In the genomic region with DNA sequence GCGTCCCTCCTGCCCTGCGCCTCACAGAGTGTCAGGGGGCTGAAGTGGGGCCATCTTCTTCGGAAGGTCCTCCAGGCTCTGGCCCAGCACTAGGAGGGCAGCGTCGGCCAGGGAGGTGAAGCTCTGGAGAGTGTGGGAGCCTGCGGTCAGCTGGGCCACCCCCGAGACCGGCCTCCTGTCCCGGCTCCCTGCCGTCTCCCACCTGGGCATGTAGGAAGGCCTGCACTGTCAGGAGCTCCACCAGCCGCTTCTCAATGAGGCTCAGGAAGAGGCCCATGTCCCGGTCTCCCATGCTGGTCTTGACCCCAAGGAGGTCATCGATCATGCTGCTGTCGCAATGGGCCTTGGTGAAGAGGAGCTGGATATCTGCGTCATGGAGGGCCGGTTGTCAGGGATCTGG, we compare ENCODE assay signal across 25 cellular contexts. TPM values are rescaled to one million over a fixed set of nuclear protein-coding genes. Genes with fewer than 3 reads are reported as not detected.
"Had no signal": no experiment of that assay in that cellular context is flagged by ENCODE, and none has a peak within 500 bp of the region (broad histone marks: within the 10 kb centered on the region; RNA-seq: fewer than 3 reads in every experiment).

No MANE protein-coding gene starts in this region.

- H3K36me3 ChIP-seq: MG63, SJSA1 had no signal

- H3K9me3 ChIP-seq: MG63, SJSA1 had no signal

- H3K27me3 ChIP-seq: MG63, SJSA1 had no signal

- H3K27ac ChIP-seq: SJSA1, SK-N-MC had no signal

- DNase-seq: IMR-90, Karpas-422, KG1, MG63, NCI-H1092, NCI-H1105 treated with DMSO at 0.1 percent for 48 hours, NCI-H1417 treated with DMSO at 0.1 percent for 48 hours, NCI-H146, NCI-H1694 treated with DMSO at 0.1 percent for 48 hours, NCI-H1930, NCI-H2081, NCI-H2107, NCI-H226, NCI-H446, NCI-H510A, NCI-H524 treated with DMSO at 0.1 percent for 48 hours, NCI-H69, NCI-H774, Right ventricle myocardium superior, RPMI8226, SIG-M5 had no signal

- H3K4me3 ChIP-seq: MG63, SJSA1, SK-N-MC had no signal

- FAIRE-seq: RCC 7860 had no signal

RNA-seq across cellular contexts. Expression of a gene that starts 27.4 kb away (rescaled TPM):
- total RNA-seq: HT-29 had no signal

RNA-seq across cellular contexts. Expression of a gene that starts 28.1 kb away (rescaled TPM):
- total RNA-seq: HT-29 had no signal
